7 cellular contexts compared by ENCODE assay signal in the genomic region with DNA sequence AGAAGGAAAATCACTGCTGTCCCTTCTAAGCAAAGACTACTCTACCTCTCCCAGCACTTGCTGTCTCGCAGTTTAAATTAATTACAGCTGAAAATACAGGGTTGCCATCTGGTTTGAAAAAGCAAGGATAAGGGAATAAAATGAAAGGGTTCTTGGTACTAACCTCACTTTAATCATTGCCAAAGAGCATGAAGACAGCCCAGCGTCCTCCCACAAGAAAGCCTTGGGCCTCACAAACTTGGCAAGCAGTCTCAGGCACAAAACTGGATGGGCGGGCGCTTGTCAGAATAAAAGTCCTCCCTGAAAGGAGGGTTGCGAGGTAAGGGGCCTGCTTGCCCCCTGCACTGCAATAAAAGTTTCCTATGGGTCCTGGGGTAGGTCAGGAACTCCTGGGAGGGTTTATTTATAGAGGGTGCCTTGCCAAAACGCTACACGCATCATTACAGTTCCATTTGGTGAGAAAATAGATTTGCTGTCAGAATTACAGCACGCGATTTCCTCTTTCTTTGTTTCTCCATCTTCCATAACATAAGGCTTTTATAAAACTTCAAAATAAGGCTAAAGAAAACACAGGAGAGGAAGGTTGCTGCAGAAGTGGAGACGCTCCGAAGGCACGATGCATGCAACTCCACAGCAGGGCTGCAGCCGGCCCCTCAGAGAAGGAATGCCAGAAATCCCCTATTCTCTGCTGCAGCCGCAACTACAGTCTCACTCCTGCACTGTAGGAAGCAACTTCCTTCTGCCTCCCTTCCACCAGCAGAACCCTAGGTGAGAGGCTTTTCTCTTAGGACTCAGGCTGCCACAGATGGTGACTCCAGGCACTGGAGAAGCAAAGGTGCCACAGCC.
DNase-seq lines count a peak whose midpoint lies in the region; ATAC-seq and TF ChIP-seq lines count a peak whose summit lies in the region.

No MANE protein-coding gene starts in this region.

- WGBS in right cardiac atrium: 5% methylated on average over 14 of the region's 14 CpGs

- no peaks in the 10 kb centered on the region for H3K9me2 ChIP-seq in Loucy (replicated peaks; ENCODE audit: low read depth, low read length)

- no peak overlapping the region for H2AFZ ChIP-seq in Loucy (ENCODE audit: low read length)

- TF ChIP-seq CTCF in Loucy (conservative IDR thresholded peaks at IDR 0.05; ENCODE audit: low read length): no peak
- no peak for TF ChIP-seq CTCF in ascending aorta (IDR thresholded peaks at IDR 0.05)

- H3K36me3 ChIP-seq in Loucy (ENCODE audit: insufficient read depth, low read length) (peaks cover 37% of the 10 kb centered on the region; the same call in 1 of the 2 replicates), ascending aorta (no peaks in the 10 kb centered on the region)

- peak overlapping the region; percentile 61 to 68 for H3K27ac ChIP-seq in ascending aorta
- H3K27ac ChIP-seq in right cardiac atrium (ENCODE audit: low read length): peak overlapping the region; percentile 74

- intact Hi-C loops in ascending aorta (cut with DNase I): no loop called here
- intact Hi-C loops in right cardiac atrium (cut with DNase I): loop anchor here in 1 of 4 donors (10.0 kb wide), 1 partner anchor 52 kb away; no protein-coding TSS in a partner anchor

- DNase-seq in ascending aorta (ENCODE audit: low spot score in 2 of 2) (peak in 1 of 2 donors; percentile 84), right cardiac atrium (peak; percentile 77 to 89 (median 84)), pulmonary artery endothelial cell (ENCODE audit: low read depth, low spot score) (peak; percentile 48), NCI-H187 treated with DMSO at 0.1 percent for 48 hours (lab: John Stamatoyannopoulos, UW) (no peak)

- ATAC-seq in GM18909 (IDR thresholded peaks at IDR 0.05; ENCODE audit: poor library complexity, unreplicated experiment) (peak; percentile 50), right cardiac atrium (peak; percentile 78 to 87), HG03175 (IDR thresholded peaks at IDR 0.05; ENCODE audit: unreplicated experiment) (no peak)

- peaks cover 97% of the 10 kb centered on the region for H4K20me1 ChIP-seq in Loucy (ENCODE audit: insufficient read depth, low read length, poor library complexity, severe bottlenecking)

- no peaks in the 10 kb centered on the region for H3F3A ChIP-seq in Loucy (ENCODE audit: low read depth)

- peaks cover 99% of the 10 kb centered on the region for H3K79me2 ChIP-seq in Loucy (ENCODE audit: insufficient read depth, low read length)

- no peaks in the 10 kb centered on the region for H3K9me3 ChIP-seq in Loucy (ENCODE audit: insufficient read depth, low read depth, low read length)
- no peaks in the 10 kb centered on the region for H3K9me3 ChIP-seq in ascending aorta
- no peaks in the 10 kb centered on the region for H3K9me3 ChIP-seq in right cardiac atrium (ENCODE audit: control insufficient read depth, low read length)

- peaks cover 5% of the 10 kb centered on the region for H3K4me1 ChIP-seq in Loucy (ENCODE audit: insufficient read depth, low read length, poor library complexity, severe bottlenecking)
- peaks cover 4 to 41% of the 10 kb centered on the region in 2 donors for H3K4me1 ChIP-seq in ascending aorta
- peaks cover 18% of the 10 kb centered on the region for H3K4me1 ChIP-seq in right cardiac atrium (ENCODE audit: control insufficient read depth, insufficient read depth, low read length)

- H3K27me3 ChIP-seq in Loucy (ENCODE audit: insufficient read depth, low read length, poor library complexity, severe bottlenecking) (no peaks in the 10 kb centered on the region), ascending aorta (no peaks in the 10 kb centered on the region), right cardiac atrium (ENCODE audit: control insufficient read depth, insufficient read depth) (no peaks in the 10 kb centered on the region)

- no peak overlapping the region for H3K9ac ChIP-seq in Loucy (ENCODE audit: low read depth, low read length, poor library complexity, severe bottlenecking)

- peak overlapping the region; percentile 38 for H3K4me2 ChIP-seq in Loucy (ENCODE audit: low read depth, low read length, poor library complexity, severe bottlenecking)

- H3K4me3 ChIP-seq in Loucy (ENCODE audit: low read length, poor library complexity, severe bottlenecking): no peak overlapping the region
- peak overlapping the region; percentile 34 to 55 for H3K4me3 ChIP-seq in ascending aorta
- H3K4me3 ChIP-seq in right cardiac atrium (ENCODE audit: low read length): peak overlapping the region; percentile 36
